Comparison of ENCODE assay signal across 10 cellular contexts in genomic region chr7:124996778-124997177, GRCh38.
DNase-seq lines count a peak whose midpoint lies in the region; ATAC-seq and TF ChIP-seq lines count a peak whose summit lies in the region.
"Had no signal": no experiment of that assay in that cellular context is flagged by ENCODE, and none has a peak within 500 bp of the region (broad histone marks: within the 10 kb centered on the region; RNA-seq: fewer than 3 reads in every experiment).

No MANE protein-coding gene starts in this region.

- H3F3A ChIP-seq in GM23338 (replicated peaks; ENCODE audit: low read depth) = no peaks in the 10 kb centered on the region

- H3K36me3 ChIP-seq in GM23338 (ENCODE audit: insufficient read depth) = no peaks in the 10 kb centered on the region; the same call in 1 of the 2 replicates

- POLR2A ChIA-PET in CD4-positive, alpha-beta T cell (lab: Charles Lee) = no interaction called here

- no peaks in the 10 kb centered on the region for H3K27me3 ChIP-seq in GM23338 (ENCODE audit: insufficient read depth)
- no peaks in the 10 kb centered on the region for H3K27me3 ChIP-seq in CD4-positive, alpha-beta T cell (ENCODE audit: control insufficient read depth, insufficient read depth, low read length)
- H3K27me3 ChIP-seq: body of pancreas, foreskin keratinocyte had no signal

- no peak overlapping the region for H3K4me3 Mint-ChIP-seq in GM23338
- H3K4me3 Mint-ChIP-seq in CD4-positive, alpha-beta T cell = no peak overlapping the region

- no peaks in the 10 kb centered on the region for H3K9me2 ChIP-seq in GM23338 (ENCODE audit: insufficient read depth)

- CTCF ChIA-PET in CD4-positive, alpha-beta T cell (lab: Charles Lee) = no interaction called here

- H3K9me3 Mint-ChIP-seq in GM23338 = peaks cover 12% of the 10 kb centered on the region
- peaks cover 11% of the 10 kb centered on the region for H3K9me3 Mint-ChIP-seq in CD4-positive, alpha-beta T cell

- no peaks in the 10 kb centered on the region for H3K9me3 ChIP-seq in CD4-positive, alpha-beta T cell (ENCODE audit: control insufficient read depth, low read length)
- H3K9me3 ChIP-seq: body of pancreas, mucosa of descending colon had no signal

- H3K27me3 Mint-ChIP-seq in GM23338 (ENCODE audit: insufficient read depth, low read depth, poor library complexity) = peaks cover 6% of the 10 kb centered on the region
- no peaks in the 10 kb centered on the region for H3K27me3 Mint-ChIP-seq in CD4-positive, alpha-beta T cell

- no peak overlapping the region for H2AFZ ChIP-seq in GM23338

- intact Hi-C loops in CD4-positive, alpha-beta T cell (cut with DNase I, micrococcal nuclease) = no loop called here

- H3K79me2 ChIP-seq in GM23338 (replicated peaks; ENCODE audit: insufficient read depth) = no peaks in the 10 kb centered on the region

- H3K4me1 Mint-ChIP-seq in GM23338 = no peaks in the 10 kb centered on the region
- H3K4me1 Mint-ChIP-seq in CD4-positive, alpha-beta T cell (ENCODE audit: low read depth) = no peaks in the 10 kb centered on the region

- ATAC-seq in GM23338 = peak; percentile 75
- ATAC-seq in CD4-positive, alpha-beta T cell (ENCODE audit: poor library complexity) = no peak
- ATAC-seq: body of pancreas, foreskin keratinocyte, mucosa of descending colon had no signal

- H3K27ac ChIP-seq in GM23338 (ENCODE audit: low read depth) (no peak overlapping the region), substantia nigra (ENCODE audit: low read depth, low read length, poor library complexity, severe bottlenecking) (no peak overlapping the region)
- H3K27ac ChIP-seq in CD4-positive, alpha-beta T cell (ENCODE audit: low read depth, low read length) = no peak overlapping the region
- H3K27ac ChIP-seq: body of pancreas, foreskin keratinocyte had no signal

- H3K4me3 ChIP-seq in GM23338 = no peak overlapping the region
- H3K4me3 ChIP-seq: body of pancreas, mucosa of descending colon had no signal

- no peaks in the 10 kb centered on the region for H4K20me1 ChIP-seq in GM23338 (replicated peaks; ENCODE audit: insufficient read depth)

- TF ChIP-seq CTCF in GM10266 (IDR thresholded peaks at IDR 0.05; ENCODE audit: control insufficient read depth, insufficient read depth, low read depth, missing control alignments) (peak; percentile 33), GM23338 (conservative IDR thresholded peaks at IDR 0.05; ENCODE audit: low read depth in 2 of 2) (peak; percentile 68 to 75)
- no peak for TF ChIP-seq CTCF in CD4-positive, alpha-beta T cell (IDR thresholded peaks at IDR 0.05)

- DNase-seq in GM10266 (ENCODE audit: extremely low spot score) (no peak), GM23338 (ENCODE audit: low spot score) (peak; percentile 76), NCI-H524 (lab: John Stamatoyannopoulos, UW) (peak; percentile 52), iPS DF 19.7 (ENCODE audit: low read depth, low spot score) (peak; percentile 7), substantia nigra (lab: John Stamatoyannopoulos, UW) (no peak)
- no peak for DNase-seq in CD4-positive, alpha-beta T cell
- DNase-seq in activated CD4-positive, alpha-beta T cell treated with anti-CD3 and anti-CD28 coated beads, Interleukin-2, amount 50 U/mL, for 1 hour = no peak
- DNase-seq: body of pancreas, mucosa of descending colon had no signal

- H3K36me3 Mint-ChIP-seq in GM23338 (ENCODE audit: low read depth) = peaks cover 2% of the 10 kb centered on the region; the same call in 1 of the 3 replicates
- H3K36me3 Mint-ChIP-seq in CD4-positive, alpha-beta T cell (ENCODE audit: low read depth) = no peaks in the 10 kb centered on the region

- H3K4me1 ChIP-seq in GM23338 (ENCODE audit: insufficient read depth) = no peaks in the 10 kb centered on the region
- H3K4me1 ChIP-seq: body of pancreas, foreskin keratinocyte had no signal

- no peak overlapping the region for H3K4me2 ChIP-seq in GM23338

- H3K27ac Mint-ChIP-seq in GM23338 = no peak overlapping the region
- H3K27ac Mint-ChIP-seq in CD4-positive, alpha-beta T cell = no peak overlapping the region

TF ChIP-seq in GM23338, 12 proteins besides CTCF, POLR2A, EP300 and RAD21:
- no peak for TF ChIP-seq EZH2 (IDR thresholded peaks at IDR 0.05; ENCODE audit: low read depth, unreplicated experiment)
- no peak for TF ChIP-seq NANOG (IDR thresholded peaks at IDR 0.05; ENCODE audit: borderline replicate concordance)
- no peak for TF ChIP-seq EZH2phosphoT487 (IDR thresholded peaks at IDR 0.05; ENCODE audit: unreplicated experiment)
- TF ChIP-seq ZNF114 (CRISPR knock-in tag; IDR thresholded peaks at IDR 0.05) = no peak

Comparison
In these comparisons a context has a peak if more than half of its experiments do, and no peak if none do; other contexts are left out.
1. DNase-seq: peak in GM23338 (single experiment), NCI-H524 (2 of 2) and iPS DF 19.7 (single experiment); none in GM10266 (single experiment), CD4-positive, alpha-beta T cell (0 of 10), substantia nigra (0 of 49) and activated CD4-positive, alpha-beta T cell treated with anti-CD3 and anti-CD28 coated beads, Interleukin-2, amount 50 U/mL, for 1 hour (single experiment).